8 cellular contexts compared by ENCODE assay signal in the genomic region with DNA sequence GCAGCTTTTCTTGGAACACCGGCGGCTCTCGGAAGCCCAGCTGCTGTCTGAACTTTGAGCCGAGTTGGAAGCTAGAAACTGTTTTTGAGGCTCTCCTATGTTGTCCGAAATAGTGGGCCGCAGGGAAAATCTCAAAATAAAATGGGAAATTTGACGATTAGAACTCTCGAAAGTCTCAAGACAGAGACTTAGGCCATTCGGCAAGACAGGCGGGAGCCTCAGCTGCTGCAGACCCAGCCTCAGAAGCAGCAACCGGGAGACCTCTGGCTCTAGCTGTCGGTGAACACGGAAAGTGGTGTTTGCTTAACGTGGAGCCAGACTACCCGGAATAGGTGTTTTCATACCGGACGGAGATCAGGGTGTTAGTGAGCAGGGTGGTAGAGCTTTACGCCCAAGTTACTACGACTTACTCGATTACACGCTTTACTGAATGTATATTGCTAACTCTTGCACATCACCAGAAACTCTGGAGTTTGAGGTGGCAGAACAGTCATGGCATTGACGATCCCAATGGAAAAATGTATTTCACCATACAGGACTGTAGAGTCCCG. TPM values are rescaled to one million over a fixed set of nuclear protein-coding genes. Genes with fewer than 3 reads are reported as not detected.
A peak's percentile ranks its signal among the peaks of the same experiment; 100 is the strongest.
DNase-seq lines count a peak whose midpoint lies in the region; ATAC-seq and TF ChIP-seq lines count a peak whose summit lies in the region.

No MANE protein-coding gene starts in this region.

- peaks cover 9% of the 10 kb centered on the region for H3K36me3 Mint-ChIP-seq in progenitor cell of endocrine pancreas (ENCODE audit: insufficient read depth)

- no peaks in the 10 kb centered on the region for H3K9me3 Mint-ChIP-seq in progenitor cell of endocrine pancreas (ENCODE audit: low read depth)

- no peak for TF ChIP-seq CTCF in AG09309 (IDR thresholded peaks at IDR 0.05; ENCODE audit: control insufficient read depth, insufficient read depth, low read depth, low read length, missing control alignments)
- TF ChIP-seq CTCF in fibroblast of the aortic adventitia (IDR thresholded peaks at IDR 0.05; ENCODE audit: insufficient read depth, low read length): no peak
- TF ChIP-seq CTCF in progenitor cell of endocrine pancreas (IDR thresholded peaks at IDR 0.05; ENCODE audit: unreplicated experiment): no peak

- H3K27me3 Mint-ChIP-seq in progenitor cell of endocrine pancreas: no peaks in the 10 kb centered on the region

- DNase-seq in AG09309 (ENCODE audit: low read depth) (no peak), SW480 (ENCODE audit: low spot score) (peak; percentile 26), fibroblast of the aortic adventitia (ENCODE audit: low read depth) (no peak), progenitor cell of endocrine pancreas (ENCODE audit: low spot score, unreplicated experiment) (no peak), MV-4-11 (lab: John Stamatoyannopoulos, UW) (no peak), OCI-M2 (lab: John Stamatoyannopoulos, UW; ENCODE audit: unreplicated experiment) (no peak), HT-29 (ENCODE audit: low spot score) (no peak)

- peaks cover 13% of the 10 kb centered on the region for H3K4me1 Mint-ChIP-seq in progenitor cell of endocrine pancreas (ENCODE audit: low read depth)

- ATAC-seq in GM21515 (IDR thresholded peaks at IDR 0.05; ENCODE audit: unreplicated experiment): peak; percentile 4

- H3K4me3 ChIP-seq in AG09309 (ENCODE audit: control insufficient read depth, low read depth, low read length): peak overlapping the region; percentile 69
- H3K4me3 ChIP-seq in fibroblast of the aortic adventitia (ENCODE audit: low read depth, low read length): peak overlapping the region; percentile 83

- peak overlapping the region; percentile 88 for H3K4me3 Mint-ChIP-seq in progenitor cell of endocrine pancreas (ENCODE audit: low read depth)

- peak overlapping the region; percentile 97 for H3K27ac Mint-ChIP-seq in progenitor cell of endocrine pancreas

RNA-seq across cellular contexts. Expression of gene MAN2C1, which starts 0.4 kb away (rescaled TPM):
- 92.6 and 113 TPM in 2 replicates for total RNA-seq in fibroblast of the aortic adventitia (ENCODE audit: low replicate concordance)
- total RNA-seq in progenitor cell of endocrine pancreas: 196 and 200 TPM in 2 replicates
- total RNA-seq in HT-29 (2014; rRNA removed; shearing (Covaris generic)): 200 and 234 TPM in 2 replicates

RNA-seq across cellular contexts. Expression of gene NEIL1, which starts 21.9 kb away (rescaled TPM):
- total RNA-seq in fibroblast of the aortic adventitia (ENCODE audit: low replicate concordance) (3.5 and 3.8 TPM in 2 replicates), progenitor cell of endocrine pancreas (79.2 and 84.4 TPM in 2 replicates)
- 1.3 and 2.7 TPM in 2 replicates for total RNA-seq in HT-29 (2014; rRNA removed; shearing (Covaris generic))

RNA-seq across cellular contexts. Expression of gene COMMD4, which starts 32.9 kb away (rescaled TPM):
- total RNA-seq in fibroblast of the aortic adventitia (ENCODE audit: low replicate concordance) (54.1 and 66.8 TPM in 2 replicates), progenitor cell of endocrine pancreas (95.6 and 95.7 TPM in 2 replicates)
- 266 TPM in 2 replicates for total RNA-seq in HT-29 (2014; rRNA removed; shearing (Covaris generic))

Comparison
In these comparisons a context has a peak if more than half of its experiments do, and no peak if none do; other contexts are left out.
1. RNA of gene NEIL1, which starts 21.9 kb away (total RNA-seq): 79.2 to 84.4 TPM in progenitor cell of endocrine pancreas; 3.5 to 3.8 TPM in fibroblast of the aortic adventitia and 1.3 to 2.7 TPM in HT-29; every median in the first group is over 10 times any median in the second.